Comparison of ENCODE assay signal across 20 cellular contexts in the genomic region with DNA sequence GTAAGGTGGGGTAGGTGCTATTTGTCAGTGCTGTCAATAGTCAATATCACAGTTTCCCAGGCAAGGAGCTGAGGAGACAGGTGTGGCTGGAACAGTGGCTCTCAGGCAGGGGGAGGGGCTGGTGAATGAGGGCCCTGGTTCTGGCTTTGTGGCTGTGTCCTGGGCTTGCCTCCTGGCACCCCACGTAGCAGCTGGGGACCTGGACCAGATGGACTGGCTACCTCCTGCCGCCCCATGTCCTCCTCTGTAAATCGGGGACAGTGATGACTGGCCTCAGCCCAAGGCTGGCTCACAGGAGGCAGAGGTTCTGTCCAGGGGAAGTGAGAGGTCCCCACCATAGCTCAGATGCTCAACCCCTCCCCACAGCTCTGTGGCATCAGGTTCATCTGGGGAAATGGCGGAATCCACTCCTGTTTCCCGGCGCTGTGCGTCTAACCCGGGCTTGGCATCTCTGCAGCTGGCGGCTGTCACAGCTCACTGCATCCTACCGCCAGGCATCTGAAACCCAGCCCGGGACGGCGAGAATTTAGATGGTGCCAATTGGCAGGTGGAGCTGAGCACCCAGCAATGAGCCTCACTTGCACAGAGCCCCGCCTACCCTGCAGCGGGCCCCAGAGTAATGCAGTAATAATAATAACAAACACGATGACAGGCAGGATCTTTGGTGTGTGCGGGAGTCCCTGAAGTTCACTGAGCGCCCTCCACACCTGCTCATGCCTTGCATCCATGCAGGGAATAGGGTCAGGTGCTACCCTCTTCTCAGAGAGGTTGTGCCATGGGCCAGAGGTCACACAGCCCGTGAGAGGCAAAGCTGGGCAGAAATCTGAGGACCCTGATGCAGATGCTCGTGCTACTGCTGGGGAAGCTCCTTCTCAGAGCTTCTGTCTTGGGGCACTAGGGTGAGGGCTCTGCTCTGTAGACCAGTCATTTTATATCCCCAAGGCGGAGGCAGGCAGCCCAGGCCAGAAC. TPM values are rescaled to one million over a fixed set of nuclear protein-coding genes. Genes with fewer than 3 reads are reported as not detected.
A peak's percentile ranks its signal among the peaks of the same experiment; 100 is the strongest.
DNase-seq lines count a peak whose midpoint lies in the region.
"Had no signal": no experiment of that assay in that cellular context is flagged by ENCODE, and none has a peak within 500 bp of the region (broad histone marks: within the 10 kb centered on the region; RNA-seq: fewer than 3 reads in every experiment).

No MANE protein-coding gene starts in this region.

- H3K9me3 Mint-ChIP-seq in CD8-positive, alpha-beta memory T cell, result no peaks in the 10 kb centered on the region
- H3K9me3 Mint-ChIP-seq: activated naive CD8-positive, alpha-beta T cell treated with anti-CD3 and anti-CD28 coated beads for 36 hours; activated T-cell treated with anti-CD3 and anti-CD28 coated beads, Interleukin-2, amount 50 U/mL, for 72 hours; CD14-positive monocyte; HFFc6; immature natural killer cell; neural progenitor cell had no signal

- no peak overlapping the region for H3K27ac ChIP-seq in CD8-positive, alpha-beta memory T cell (ENCODE audit: low read depth, low read length)
- H3K27ac ChIP-seq: body of pancreas, colonic mucosa, neural progenitor cell had no signal

- no peak overlapping the region for H3K4me3 ChIP-seq in CD8-positive, alpha-beta memory T cell (ENCODE audit: low read length)
- H3K4me3 ChIP-seq: body of pancreas, colonic mucosa, neural progenitor cell had no signal

- no peaks in the 10 kb centered on the region for H3K4me1 ChIP-seq in CD8-positive, alpha-beta memory T cell (ENCODE audit: insufficient read depth, low read length)
- H3K4me1 ChIP-seq: body of pancreas, colonic mucosa had no signal

- DNase-seq in DMS53 (lab: John Stamatoyannopoulos, UW) (peak; percentile 67), DMS53 treated with DMSO at 0.1 percent for 48 hours (lab: John Stamatoyannopoulos, UW; ENCODE audit: unreplicated experiment) (no peak), NCI-H1105 treated with DMSO at 0.1 percent for 48 hours (lab: John Stamatoyannopoulos, UW) (peak; percentile 25), NCI-H524 treated with DMSO at 0.1 percent for 48 hours (lab: John Stamatoyannopoulos, UW) (peak; percentile 35), kidney tubule cell (ENCODE audit: low spot score) (peak; percentile 9), OCI-M2 (lab: John Stamatoyannopoulos, UW; ENCODE audit: unreplicated experiment) (no peak)
- no peak for DNase-seq in central memory CD4-positive, alpha-beta T cell
- DNase-seq in CD8-positive, alpha-beta memory T cell, result no peak
- DNase-seq: activated naive CD8-positive, alpha-beta T cell treated with anti-CD3 and anti-CD28 coated beads for 36 hours; activated T-cell treated with anti-CD3 and anti-CD28 coated beads, Interleukin-2, amount 50 U/mL, for 72 hours; body of pancreas; colonic mucosa; HFFc6; immature natural killer cell; KG1; SK-N-SH; stimulated activated CD8-positive, alpha-beta memory T cell treated with anti-CD3 and anti-CD28 coated beads, Interleukin-4, amount 100 ng/mL, for 48 hours had no signal

- H3K27me3 Mint-ChIP-seq in CD8-positive, alpha-beta memory T cell, result peaks cover 0 to 3% of the 10 kb centered on the region in 2 donors
- H3K27me3 Mint-ChIP-seq: activated naive CD8-positive, alpha-beta T cell treated with anti-CD3 and anti-CD28 coated beads for 36 hours had no signal

- CTCF ChIA-PET in CD8-positive, alpha-beta memory T cell (lab: Charles Lee), result no interaction called here

- POLR2A ChIA-PET in CD8-positive, alpha-beta memory T cell (lab: Charles Lee), result no interaction called here

- H3K36me3 Mint-ChIP-seq in CD8-positive, alpha-beta memory T cell, result no peaks in the 10 kb centered on the region
- H3K36me3 Mint-ChIP-seq: activated naive CD8-positive, alpha-beta T cell treated with anti-CD3 and anti-CD28 coated beads for 36 hours; CD14-positive monocyte; immature natural killer cell; neural progenitor cell had no signal

- no peak overlapping the region for H3K4me3 Mint-ChIP-seq in CD8-positive, alpha-beta memory T cell
- H3K4me3 Mint-ChIP-seq: activated naive CD8-positive, alpha-beta T cell treated with anti-CD3 and anti-CD28 coated beads for 36 hours; activated T-cell treated with anti-CD3 and anti-CD28 coated beads, Interleukin-2, amount 50 U/mL, for 72 hours; CD14-positive monocyte; HFFc6; immature natural killer cell; neural progenitor cell had no signal

- H3K27me3 ChIP-seq in CD8-positive, alpha-beta memory T cell (ENCODE audit: insufficient read depth, low read length, poor library complexity, severe bottlenecking), result no peaks in the 10 kb centered on the region
- H3K27me3 ChIP-seq: body of pancreas, colonic mucosa had no signal

- no peaks in the 10 kb centered on the region for H3K9me3 ChIP-seq in CD8-positive, alpha-beta memory T cell (ENCODE audit: low read length)
- H3K9me3 ChIP-seq: body of pancreas, colonic mucosa, SK-N-SH had no signal

- H3K4me1 Mint-ChIP-seq in CD8-positive, alpha-beta memory T cell, result no peaks in the 10 kb centered on the region
- H3K4me1 Mint-ChIP-seq: CD14-positive monocyte, immature natural killer cell had no signal

- H3K27ac Mint-ChIP-seq in CD8-positive, alpha-beta memory T cell, result no peak overlapping the region
- H3K27ac Mint-ChIP-seq: activated naive CD8-positive, alpha-beta T cell treated with anti-CD3 and anti-CD28 coated beads for 36 hours; activated T-cell treated with anti-CD3 and anti-CD28 coated beads, Interleukin-2, amount 50 U/mL, for 72 hours; CD14-positive monocyte; HFFc6; immature natural killer cell; neural progenitor cell had no signal

- no peaks in the 10 kb centered on the region for H3K36me3 ChIP-seq in CD8-positive, alpha-beta memory T cell (ENCODE audit: insufficient read depth, low read length)
- H3K36me3 ChIP-seq: colonic mucosa, neural progenitor cell had no signal

RNA-seq across cellular contexts. Expression of gene SHISAL1, which starts 27.8 kb away (rescaled TPM):
- total RNA-seq in CD8-positive, alpha-beta memory T cell, result not detected
- not detected for polyA plus RNA-seq in CD8-positive, alpha-beta memory T cell
- total RNA-seq: activated CD8-positive, alpha-beta memory T cell treated with anti-CD3 and anti-CD28 coated beads for 36 hours; activated naive CD8-positive, alpha-beta T cell treated with anti-CD3 and anti-CD28 coated beads for 36 hours; activated T-cell treated with anti-CD3 and anti-CD28 coated beads, Interleukin-2, amount 50 U/mL, for 72 hours; HFFc6 had no signal
- polyA plus RNA-seq: CD14-positive monocyte, immature natural killer cell had no signal

Comparison
In these comparisons a context has a peak if more than half of its experiments do, and no peak if none do; other contexts are left out.
1. DNase-seq: peak in DMS53 (single experiment), NCI-H1105 treated with DMSO at 0.1 percent for 48 hours (single experiment), NCI-H524 treated with DMSO at 0.1 percent for 48 hours (single experiment) and kidney tubule cell (single experiment); none in DMS53 treated with DMSO at 0.1 percent for 48 hours (single experiment), central memory CD4-positive, alpha-beta T cell (single experiment), CD8-positive, alpha-beta memory T cell (0 of 5) and OCI-M2 (single experiment).